Comparison of ENCODE assay signal across 10 cellular contexts in the genomic region with DNA sequence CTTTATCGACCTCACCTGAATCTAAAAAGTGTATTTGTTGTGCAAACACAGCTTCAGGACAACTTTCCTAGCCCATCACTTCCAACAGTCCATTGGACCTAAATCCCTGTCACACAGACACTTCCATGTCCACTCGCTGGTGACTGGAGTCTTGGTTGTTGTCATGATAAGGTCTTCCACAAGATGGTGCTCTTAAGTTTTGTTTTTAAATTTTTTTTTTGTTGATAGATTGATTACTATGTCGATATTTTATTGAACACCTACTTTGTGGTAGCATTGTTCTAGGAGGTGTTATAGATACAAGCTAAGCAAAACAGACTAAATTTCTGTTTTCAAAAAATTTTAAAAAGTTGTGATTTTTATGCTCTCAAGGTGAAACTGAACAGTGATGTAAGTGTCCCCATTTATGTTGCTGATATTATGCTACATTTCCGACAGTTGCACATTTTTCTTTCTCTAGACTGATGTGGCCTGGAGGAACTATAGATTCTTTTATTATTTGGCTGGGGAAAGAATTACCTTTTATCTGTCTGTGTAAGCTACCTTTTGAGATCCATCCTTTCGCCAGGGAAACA. TPM values are rescaled to one million over a fixed set of nuclear protein-coding genes. Genes with fewer than 3 reads are reported as not detected.
A peak's percentile ranks its signal among the peaks of the same experiment; 100 is the strongest.
DNase-seq lines count a peak whose midpoint lies in the region; ATAC-seq and FAIRE-seq lines count a peak whose summit lies in the region.
"Had no signal": no experiment of that assay in that cellular context is flagged by ENCODE, and none has a peak within 500 bp of the region (broad histone marks: within the 10 kb centered on the region; RNA-seq: fewer than 3 reads in every experiment).

No MANE protein-coding gene starts in this region.

- FAIRE-seq in endometrium (lab: Jason Lieb, UNC): peak; percentile 74

- intact Hi-C loops in activated CD4-positive, alpha-beta T cell treated with anti-CD3 and anti-CD28 coated beads, Interleukin-2, amount 10 ng/mL, durations not matched to agents 24 days and 14 days (cut with micrococcal nuclease): loop anchor here (5.0 kb wide), 2 partner anchors 94 to 699 kb away; no protein-coding TSS in a partner anchor

- H3K36me3 Mint-ChIP-seq in activated CD4-positive, alpha-beta T cell treated with anti-CD3 and anti-CD28 coated beads, Interleukin-2, amount 10 ng/mL, durations not matched to agents 24 days and 14 days (ENCODE audit: low read depth): no peaks in the 10 kb centered on the region
- H3K36me3 Mint-ChIP-seq: memory B cell had no signal

- no peaks in the 10 kb centered on the region for H3K4me1 Mint-ChIP-seq in activated CD4-positive, alpha-beta T cell treated with anti-CD3 and anti-CD28 coated beads, Interleukin-2, amount 10 ng/mL, durations not matched to agents 24 days and 14 days
- H3K4me1 Mint-ChIP-seq: activated B cell treated with CpG ODN at 0.5 μM for 24 hours, memory B cell had no signal

- no peak overlapping the region for H3K4me3 Mint-ChIP-seq in activated CD4-positive, alpha-beta T cell treated with anti-CD3 and anti-CD28 coated beads, Interleukin-2, amount 10 ng/mL, durations not matched to agents 24 days and 14 days
- H3K4me3 Mint-ChIP-seq: activated B cell treated with CpG ODN at 0.5 μM for 24 hours, memory B cell had no signal

- H3K27ac Mint-ChIP-seq in activated CD4-positive, alpha-beta T cell treated with anti-CD3 and anti-CD28 coated beads, Interleukin-2, amount 10 ng/mL, durations not matched to agents 24 days and 14 days: no peak overlapping the region
- H3K27ac Mint-ChIP-seq: activated B cell treated with CpG ODN at 0.5 μM for 24 hours, memory B cell had no signal

- no peak for ATAC-seq in HG02938 (IDR thresholded peaks at IDR 0.05; ENCODE audit: unreplicated experiment)

- no peaks in the 10 kb centered on the region for H3K9me3 Mint-ChIP-seq in activated CD4-positive, alpha-beta T cell treated with anti-CD3 and anti-CD28 coated beads, Interleukin-2, amount 10 ng/mL, durations not matched to agents 24 days and 14 days
- H3K9me3 Mint-ChIP-seq: activated B cell treated with CpG ODN at 0.5 μM for 24 hours, memory B cell had no signal

- DNase-seq in activated CD4-positive, alpha-beta T cell treated with anti-CD3 and anti-CD28 coated beads, Interleukin-2, amount 10 ng/mL, durations not matched to agents 24 days and 14 days: peak; percentile 63
- no peak for DNase-seq in activated CD4-positive, alpha-beta T cell treated with anti-CD3 and anti-CD28 coated beads for 48 hours
- DNase-seq in NCI-H1092 (lab: John Stamatoyannopoulos, UW): peak; percentile 9
- DNase-seq in superior temporal gyrus (ENCODE audit: extremely low spot score): peak; percentile 53
- DNase-seq in stimulated activated CD4-positive, alpha-beta T cell treated with anti-CD3 and anti-CD28 coated beads, Interleukin-1b, Interleukin-23, amount 100 ng/mL, for 48 hours: no peak
- no peak for DNase-seq in HK-2 (ENCODE audit: unreplicated experiment)
- DNase-seq: activated B cell treated with CpG ODN at 0.5 μM for 24 hours had no signal

- peaks cover 41% of the 10 kb centered on the region for H3K27me3 Mint-ChIP-seq in activated CD4-positive, alpha-beta T cell treated with anti-CD3 and anti-CD28 coated beads, Interleukin-2, amount 10 ng/mL, durations not matched to agents 24 days and 14 days

RNA-seq across cellular contexts. Expression of a gene that starts 8.1 kb away (rescaled TPM):
- total RNA-seq in activated CD4-positive, alpha-beta T cell treated with anti-CD3 and anti-CD28 coated beads, Interleukin-2, amount 10 ng/mL, durations not matched to agents 24 days and 14 days: not detected in 2 replicates
- total RNA-seq: activated B cell treated with CpG ODN at 0.5 μM for 24 hours had no signal

Comparison
In these comparisons a context has a peak if more than half of its experiments do, and no peak if none do; other contexts are left out.
1. DNase-seq: peak in activated CD4-positive, alpha-beta T cell treated with anti-CD3 and anti-CD28 coated beads, Interleukin-2, amount 10 ng/mL, durations not matched to agents 24 days and 14 days (single experiment), NCI-H1092 (single experiment) and superior temporal gyrus (single experiment); none in activated CD4-positive, alpha-beta T cell treated with anti-CD3 and anti-CD28 coated beads for 48 hours (single experiment), stimulated activated CD4-positive, alpha-beta T cell treated with anti-CD3 and anti-CD28 coated beads, Interleukin-1b, Interleukin-23, amount 100 ng/mL, for 48 hours (single experiment) and HK-2 (single experiment).